ENCODE assay signal across 8 cellular contexts in the genomic region with DNA sequence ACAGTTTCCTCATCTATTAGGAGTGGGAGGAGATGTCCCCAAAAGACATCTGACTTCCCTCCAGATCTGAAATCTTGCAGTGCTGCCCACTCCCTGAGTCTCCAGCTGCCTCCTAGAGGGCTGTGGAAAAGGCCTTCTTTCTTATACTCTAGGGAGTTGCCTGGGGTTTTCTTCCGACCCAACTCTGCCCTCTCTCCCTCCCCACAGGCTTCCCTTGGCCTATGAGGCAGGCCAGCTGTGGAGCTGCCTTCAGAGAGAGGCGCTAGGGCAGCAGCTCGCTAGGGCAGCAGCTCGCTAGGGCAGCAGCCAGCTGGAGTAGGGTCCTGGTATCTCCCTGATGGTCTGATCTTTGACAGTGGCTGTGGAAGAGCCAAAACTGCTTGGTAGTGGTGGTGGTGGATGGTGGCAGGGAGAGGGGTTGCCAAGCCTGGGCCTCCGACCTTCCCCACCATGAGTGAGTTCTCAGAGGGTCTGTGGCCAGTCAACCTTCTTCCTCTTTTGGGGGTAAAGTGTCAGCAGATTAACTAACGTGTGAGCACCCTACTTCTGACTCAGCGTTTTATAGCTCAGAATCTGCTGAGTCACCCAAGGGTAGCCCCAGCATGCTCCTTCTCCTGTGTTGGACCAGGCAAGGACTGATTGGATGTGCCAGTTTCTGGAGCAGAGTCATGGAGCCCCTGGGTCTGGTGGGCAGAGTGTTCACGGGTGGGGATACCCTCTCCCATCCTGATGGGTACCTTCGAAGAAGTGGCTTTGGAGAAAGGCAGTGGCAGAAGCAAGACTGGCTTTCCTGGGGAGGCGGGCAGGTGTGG. TPM values are rescaled to one million over a fixed set of nuclear protein-coding genes. Genes with fewer than 3 reads are reported as not detected.
DNase-seq lines count a peak whose midpoint lies in the region; ATAC-seq and TF ChIP-seq lines count a peak whose summit lies in the region.

No MANE protein-coding gene starts in this region.

- peaks cover 4% of the 10 kb centered on the region for H3K27me3 Mint-ChIP-seq in progenitor cell of endocrine pancreas

- H3K4me3 Mint-ChIP-seq in progenitor cell of endocrine pancreas (ENCODE audit: low read depth), result peak overlapping the region; percentile 33

- H3K9me3 ChIP-seq in esophagus muscularis mucosa, result no peaks in the 10 kb centered on the region
- no peaks in the 10 kb centered on the region for H3K9me3 ChIP-seq in body of pancreas

- TF ChIP-seq CTCF in esophagus muscularis mucosa (IDR thresholded peaks at IDR 0.05), result no peak
- TF ChIP-seq CTCF in progenitor cell of endocrine pancreas (IDR thresholded peaks at IDR 0.05; ENCODE audit: unreplicated experiment), result no peak
- no peak for TF ChIP-seq CTCF in body of pancreas (IDR thresholded peaks at IDR 0.05)

- WGBS in esophagus muscularis mucosa, result 67% methylated on average over 7 of the region's 10 CpGs
- 72 to 80% methylated on average over 9 to 10 of the region's 10 CpGs for WGBS in body of pancreas, 2 donors

- H3K27me3 ChIP-seq in esophagus muscularis mucosa (no peaks in the 10 kb centered on the region), body of pancreas (no peaks in the 10 kb centered on the region)

- H3K4me3 ChIP-seq in esophagus muscularis mucosa, result peak overlapping the region in 1 of 4 donors; percentile 95
- no peak overlapping the region for H3K4me3 ChIP-seq in body of pancreas

- peaks cover 9% of the 10 kb centered on the region for H3K4me1 Mint-ChIP-seq in progenitor cell of endocrine pancreas (ENCODE audit: low read depth)

- H3K9me3 Mint-ChIP-seq in progenitor cell of endocrine pancreas (ENCODE audit: low read depth), result no peaks in the 10 kb centered on the region

- intact Hi-C loops in esophagus muscularis mucosa (cut with DNase I), result loop anchor here (5.0 kb wide), 2 partner anchors 33 to 58 kb away; no protein-coding TSS in a partner anchor
- intact Hi-C loops in body of pancreas (cut with DNase I), result no loop called here

- DNase-seq in GDM1 (lab: John Stamatoyannopoulos, UW), result peak; percentile 76
- DNase-seq in OCI-M1 (lab: John Stamatoyannopoulos, UW), result peak; percentile 93
- no peak for DNase-seq in esophagus muscularis mucosa (ENCODE audit: extremely low spot score)
- DNase-seq in progenitor cell of endocrine pancreas (ENCODE audit: low spot score, unreplicated experiment), result no peak
- no peak for DNase-seq in T1000 (lab: John Stamatoyannopoulos, UW)
- DNase-seq in body of pancreas, result no peak
- DNase-seq in NCI-H187 treated with DMSO at 0.1 percent for 48 hours (lab: John Stamatoyannopoulos, UW), result no peak
- no peak for DNase-seq in GOT3 (lab: John Stamatoyannopoulos, UW)

- H3K36me3 ChIP-seq in esophagus muscularis mucosa (peaks cover 0 to 3% (median 0%) of the 10 kb centered on the region in 4 donors), body of pancreas (replicated peaks in 1 of 2; ENCODE audit: insufficient read depth in 1 of 2, low read depth in 2 of 2) (no peaks in the 10 kb centered on the region)

- H3K27ac ChIP-seq in esophagus muscularis mucosa (replicated peaks in 1 of 4) (peak overlapping the region; percentile 75 to 84 (median 80)), body of pancreas (no peak overlapping the region)

- H3K4me1 ChIP-seq in esophagus muscularis mucosa (peaks cover 65 to 83% (median 78%) of the 10 kb centered on the region in 4 donors), body of pancreas (peaks cover 45% of the 10 kb centered on the region)

- TF ChIP-seq EP300 in esophagus muscularis mucosa (IDR thresholded peaks at IDR 0.05), result no peak

- ATAC-seq in body of pancreas, result no peak

- TF ChIP-seq POLR2A in esophagus muscularis mucosa (IDR thresholded peaks at IDR 0.05; ENCODE audit: low read depth), result no peak
- TF ChIP-seq POLR2A in body of pancreas (IDR thresholded peaks at IDR 0.05), result no peak

- H3K27ac Mint-ChIP-seq in progenitor cell of endocrine pancreas, result no peak overlapping the region

- no peaks in the 10 kb centered on the region for H3K36me3 Mint-ChIP-seq in progenitor cell of endocrine pancreas (ENCODE audit: insufficient read depth)

RNA-seq across cellular contexts. Expression of gene SLC48A1, which starts 2.3 kb away (rescaled TPM):
- total RNA-seq in esophagus muscularis mucosa, result 10 to 100 TPM; 34.5 to 56.0 (median 40.7) TPM
- total RNA-seq in progenitor cell of endocrine pancreas, result 15.1 and 16.2 TPM in 2 replicates
- total RNA-seq in body of pancreas, result 10 to 100 TPM; 12.7 to 22.1 TPM

RNA-seq across cellular contexts. Expression of gene RAPGEF3, which starts 16.6 kb away (rescaled TPM):
- total RNA-seq in esophagus muscularis mucosa, result 10 to 100 TPM; 18.3 to 48.2 (median 32.5) TPM
- total RNA-seq in progenitor cell of endocrine pancreas, result 1.2 and 1.7 TPM in 2 replicates
- total RNA-seq in body of pancreas, result 10 to 100 TPM; 11.9 to 23.4 TPM

RNA-seq across cellular contexts. Expression of gene HDAC7, which starts 44.4 kb away (rescaled TPM):
- total RNA-seq in esophagus muscularis mucosa, result 100 to 1,000 TPM in 1 of 4 donors, 10 to 100 TPM in 3; 58.3 to 105 (median 82.5) TPM
- total RNA-seq in progenitor cell of endocrine pancreas, result 80.0 and 81.0 TPM in 2 replicates
- total RNA-seq in body of pancreas, result 10 to 100 TPM; 26.2 to 26.7 TPM

RNA-seq across cellular contexts. Expression of gene ENDOU, which starts 50.0 kb away (rescaled TPM):
- 1 to 10 TPM in 1 of 4 donors, under 1 TPM in 1, not detected in 2; 0.39 to 2.0 TPM for total RNA-seq in esophagus muscularis mucosa
- total RNA-seq in progenitor cell of endocrine pancreas, result not detected in 2 replicates
- total RNA-seq in body of pancreas, result not detected

Comparison
In these comparisons a context has a peak if more than half of its experiments do, and no peak if none do; other contexts are left out.
1. DNase-seq: peak in GDM1 (single experiment) and OCI-M1 (single experiment); none in esophagus muscularis mucosa (single experiment), progenitor cell of endocrine pancreas (single experiment), T1000 (single experiment), body of pancreas (0 of 4), NCI-H187 treated with DMSO at 0.1 percent for 48 hours (single experiment) and GOT3 (single experiment).
2. H3K27ac ChIP-seq: peak in esophagus muscularis mucosa (4 of 4); none in body of pancreas (0 of 4).